Comparison of ENCODE assay signal across 8 cellular contexts in the genomic region with DNA sequence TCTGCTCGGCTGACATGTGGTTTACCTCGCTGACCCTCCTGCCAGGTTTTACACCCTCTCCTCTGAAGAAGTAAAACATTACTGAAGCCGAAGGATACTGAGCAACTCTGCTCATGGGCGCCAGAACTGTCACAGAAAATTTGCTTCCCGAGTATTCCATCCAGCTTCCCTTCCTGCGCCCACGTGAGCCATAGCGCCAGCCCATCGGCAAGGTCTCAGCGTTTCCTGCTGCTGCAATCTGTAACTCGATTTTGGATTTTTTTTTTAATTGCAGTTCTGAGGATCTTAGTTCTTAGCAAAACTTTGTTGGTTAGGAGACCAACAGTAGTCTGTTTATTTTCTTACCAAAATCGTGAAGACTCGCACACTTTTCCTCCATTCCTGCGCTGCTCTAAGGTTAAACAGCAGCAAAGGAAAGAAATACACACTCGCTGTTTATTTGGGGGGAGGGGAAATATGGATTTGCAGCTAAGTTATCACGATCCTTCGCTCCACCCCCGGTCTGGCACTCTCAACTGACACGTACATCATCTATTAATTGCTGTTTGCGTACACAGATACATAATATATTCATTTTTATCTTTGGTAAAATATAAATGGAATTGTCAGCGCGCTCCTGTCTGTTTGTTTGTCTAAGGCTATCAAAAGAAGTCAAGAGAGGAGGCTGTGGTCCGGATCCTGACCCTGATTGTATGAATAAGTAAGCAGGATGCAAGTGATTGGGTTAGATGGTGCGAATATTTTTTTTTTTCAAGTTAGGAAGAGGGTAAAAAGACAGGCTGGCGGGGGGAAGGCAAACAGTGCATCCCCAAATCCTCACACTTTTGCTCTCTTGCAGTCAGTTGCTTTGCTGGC. TPM values are rescaled to one million over a fixed set of nuclear protein-coding genes. Genes with fewer than 3 reads are reported as not detected.
DNase-seq lines count a peak whose midpoint lies in the region; ATAC-seq lines count a peak whose summit lies in the region.

A gene (plus strand): TSS at position 795 of the 855 bp plus-strand sequence. CDS start 668 bp downstream, outside the sequence.

- no peak within 1 kb of the TSS for H3K9ac ChIP-seq in BLaER1
- H3K9ac ChIP-seq in mucosa of rectum (ENCODE audit: low read depth in 1 of 2, low read length in 2 of 2) = no peak within 1 kb of the TSS

- H3K36me3 Mint-ChIP-seq in immature natural killer cell = no peaks in the 10 kb centered on the region

- H3K4me2 ChIP-seq in BLaER1 = no peak within 1 kb of the TSS

- no peaks in the 10 kb centered on the region for H3K36me3 ChIP-seq in BLaER1
- no peaks in the 10 kb centered on the region for H3K36me3 ChIP-seq in ectodermal cell (ENCODE audit: control insufficient read depth, insufficient read depth, low read length)
- H3K36me3 ChIP-seq in mucosa of rectum (ENCODE audit: control insufficient read depth in 2 of 2, insufficient read depth in 2 of 2, low read length in 2 of 2) = no peaks in the 10 kb centered on the region

- peaks cover 5 to 12% (median 9%) of the 10 kb centered on the region in 3 donors for H3K27me3 Mint-ChIP-seq in immature natural killer cell (ENCODE audit: low read depth in 3 of 3)

- no peaks in the 10 kb centered on the region for H3K4me1 Mint-ChIP-seq in immature natural killer cell

- H3K4me3 Mint-ChIP-seq in immature natural killer cell = no peak within 1 kb of the TSS

- peaks cover 3 to 29% (median 7%) of the 10 kb centered on the region in 6 donors for H3K9me3 Mint-ChIP-seq in immature natural killer cell

- ATAC-seq in HG03354 (IDR thresholded peaks at IDR 0.05; ENCODE audit: poor library complexity, severe bottlenecking, unreplicated experiment) (no peak), GM21447 (IDR thresholded peaks at IDR 0.05; ENCODE audit: unreplicated experiment) (no peak)

- H3K4me1 ChIP-seq in BLaER1 (no peaks in the 10 kb centered on the region), ectodermal cell (ENCODE audit: control insufficient read depth, insufficient read depth, low read length) (peaks cover 17% of the 10 kb centered on the region), mucosa of rectum (ENCODE audit: control insufficient read depth in 2 of 2, insufficient read depth in 2 of 2, low read length in 2 of 2) (no peaks in the 10 kb centered on the region)

- H3K27ac Mint-ChIP-seq in immature natural killer cell = no peak within 1 kb of the TSS

- H3K9me3 ChIP-seq in BLaER1 (peaks cover 28% of the 10 kb centered on the region), ectodermal cell (ENCODE audit: control insufficient read depth, low read length) (no peaks in the 10 kb centered on the region), mucosa of rectum (ENCODE audit: control insufficient read depth in 2 of 2, low read length in 2 of 2) (no peaks in the 10 kb centered on the region)

- H3K27ac ChIP-seq in BLaER1 = no peak within 1 kb of the TSS
- no peak within 1 kb of the TSS for H3K27ac ChIP-seq in ectodermal cell (ENCODE audit: insufficient read depth, low read depth, low read length, poor library complexity, severe bottlenecking)
- peak within 1 kb of the TSS in 1 of 2 donors; percentile 16 for H3K27ac ChIP-seq in mucosa of rectum (ENCODE audit: low read depth in 2 of 2, low read length in 2 of 2)

- no peaks in the 10 kb centered on the region for H4K20me1 ChIP-seq in BLaER1

- H3K27me3 ChIP-seq in BLaER1 = peaks cover 42% of the 10 kb centered on the region
- H3K27me3 ChIP-seq in ectodermal cell (ENCODE audit: control insufficient read depth, insufficient read depth, low read length, poor library complexity, severe bottlenecking) = peaks cover 63% of the 10 kb centered on the region
- peaks cover 21 to 35% of the 10 kb centered on the region in 2 donors for H3K27me3 ChIP-seq in mucosa of rectum (ENCODE audit: control insufficient read depth in 2 of 2, insufficient read depth in 2 of 2, low read length in 2 of 2)

- peak; percentile 81 for DNase-seq in NCI-H1092 treated with DMSO at 0.1 percent for 48 hours (lab: John Stamatoyannopoulos, UW)
- no peak for DNase-seq in NK-92 (lab: John Stamatoyannopoulos, UW; ENCODE audit: unreplicated experiment)
- DNase-seq in immature natural killer cell = no peak

- WGBS in ectodermal cell, 2 experiments = 4 to 5% methylated on average over 18 to 22 of the region's 25 CpGs

- H3K4me3 ChIP-seq in BLaER1 (peak within 1 kb of the TSS; percentile 25; the same call in 1 of the 2 replicates), ectodermal cell (ENCODE audit: insufficient read depth, low read depth, low read length) (peak within 1 kb of the TSS; percentile 41), mucosa of rectum (ENCODE audit: low read length in 2 of 2) (peak within 1 kb of the TSS; percentile 39 to 47)

RNA-seq across cellular contexts. Expression of the gene that starts here (rescaled TPM):
- not detected for polyA plus RNA-seq in ectodermal cell (2013, experiment 1 of 4)
- polyA plus RNA-seq in ectodermal cell (2013, experiment 2 of 4) = 0.14 TPM
- 0.16 TPM for polyA plus RNA-seq in ectodermal cell (2013, experiment 3 of 4)
- 0.57 TPM for polyA plus RNA-seq in ectodermal cell (2013, experiment 4 of 4)
- polyA plus RNA-seq in immature natural killer cell = not detected
